ENCODE assay signal across 8 cellular contexts in the genomic region with DNA sequence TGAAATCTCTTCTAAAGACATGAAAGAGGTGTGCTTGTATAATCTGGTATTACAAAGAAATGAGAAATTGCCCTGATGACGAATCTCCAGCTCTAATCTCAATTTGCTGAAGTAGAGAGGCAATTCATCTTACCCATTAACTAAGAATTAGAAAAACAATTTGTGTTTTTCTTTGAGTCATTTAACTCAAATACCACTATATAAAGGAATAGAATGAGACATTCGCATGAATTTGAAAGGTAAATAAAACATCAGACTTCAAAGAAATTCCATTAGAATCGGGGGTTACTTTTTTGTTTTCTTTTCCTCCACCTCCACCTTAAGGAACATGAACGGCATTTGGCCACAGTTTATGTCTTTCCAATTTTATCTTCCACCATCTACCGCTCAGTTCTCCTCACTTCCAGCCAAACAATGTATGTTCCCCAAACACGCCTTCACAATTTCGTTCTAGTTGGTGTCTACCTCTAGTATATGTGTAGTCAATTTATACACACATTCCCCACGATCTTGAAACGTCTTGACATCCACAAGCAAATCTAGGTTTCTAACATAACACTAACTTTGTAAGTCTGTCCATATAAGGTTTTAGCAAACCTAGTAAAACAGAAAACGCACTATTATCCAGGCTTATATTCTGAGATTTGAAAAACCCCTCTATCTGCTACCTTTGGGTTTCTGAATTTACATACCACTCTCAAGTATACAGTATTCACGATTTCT. TPM values are rescaled to one million over a fixed set of nuclear protein-coding genes. Genes with fewer than 3 reads are reported as not detected.
A peak's percentile ranks its signal among the peaks of the same experiment; 100 is the strongest.
DNase-seq lines count a peak whose midpoint lies in the region; ATAC-seq lines count a peak whose summit lies in the region.

No MANE protein-coding gene starts in this region.

- DNase-seq in AML-193 (lab: John Stamatoyannopoulos, UW) (peak; percentile 13 to 22), cerebellum (ENCODE audit: low spot score) (peak; percentile 5), naive B cell (no peak), NCI-H2029 treated with DMSO at 0.1 percent for 48 hours (lab: John Stamatoyannopoulos, UW) (no peak)

- peak overlapping the region; percentile 97 for H3K9ac ChIP-seq in HUES6 (ENCODE audit: low read length)

- peak overlapping the region; percentile 97 to 99 (median 99) for H3K27ac Mint-ChIP-seq in naive B cell

- peaks cover 24 to 42% (median 36%) of the 10 kb centered on the region in 3 donors for H3K4me1 Mint-ChIP-seq in naive B cell

- H3K27ac ChIP-seq in HUES6 (ENCODE audit: low read depth, low read length): no peak overlapping the region; the same call in 1 of the 2 replicates

- H3K27me3 ChIP-seq in HUES6 (ENCODE audit: control insufficient read depth, insufficient read depth, low read length): peaks cover 35% of the 10 kb centered on the region; the same call in 1 of the 2 replicates

- no peaks in the 10 kb centered on the region for H3K9me3 ChIP-seq in HUES6 (ENCODE audit: control insufficient read depth, insufficient read depth, low read depth, low read length)

- peaks cover 0 to 7% of the 10 kb centered on the region in 2 donors for H3K36me3 Mint-ChIP-seq in naive B cell

- peaks cover 14% of the 10 kb centered on the region for H3K4me1 ChIP-seq in HUES6 (ENCODE audit: control insufficient read depth, insufficient read depth, low read length)

- no peaks in the 10 kb centered on the region for H3K36me3 ChIP-seq in HUES6 (ENCODE audit: control insufficient read depth, insufficient read depth, low read length)

- ATAC-seq in naive B cell (ENCODE audit: low read depth in 2 of 2): no peak
- no peak for ATAC-seq in HG02885 (IDR thresholded peaks at IDR 0.05; ENCODE audit: poor library complexity, unreplicated experiment)
- no peak for ATAC-seq in GM21526 (IDR thresholded peaks at IDR 0.05; ENCODE audit: low FRiP score, unreplicated experiment)
- no peak for ATAC-seq in HG03571 (IDR thresholded peaks at IDR 0.05; ENCODE audit: unreplicated experiment)

- no peaks in the 10 kb centered on the region for H3K27me3 Mint-ChIP-seq in naive B cell

- H3K9me3 Mint-ChIP-seq in naive B cell: no peaks in the 10 kb centered on the region

- H3K4me3 Mint-ChIP-seq in naive B cell: peak overlapping the region; percentile 94 to 99 (median 96)

- H3K4me3 ChIP-seq in HUES6 (ENCODE audit: low read depth, low read length): peak overlapping the region; percentile 97

RNA-seq across cellular contexts. Expression of a gene that starts 1.3 kb away (rescaled TPM):
- total RNA-seq in cerebellum: 184 TPM
- 10 to 100 TPM; 46.7 to 94.7 (median 68.9) TPM for polyA plus RNA-seq in naive B cell (ENCODE audit: low read depth in 6 of 6)

Comparison
In these comparisons a context has a peak if more than half of its experiments do, and no peak if none do; other contexts are left out.
1. DNase-seq: peak in AML-193 (2 of 2) and cerebellum (single experiment); none in naive B cell (single experiment) and NCI-H2029 treated with DMSO at 0.1 percent for 48 hours (single experiment).